In genomic region chr6:24797596-24798216, GRCh38 we compare ENCODE assay signal across 1 cellular context.
TF ChIP-seq lines count a peak whose summit lies in the region.

No MANE protein-coding gene starts in this region.

TF ChIP-seq in IMR-90, 13 proteins besides CTCF, POLR2A, EP300 and RAD21 (continued from another document):
- no peak for TF ChIP-seq ELK1 (IDR thresholded peaks at IDR 0.05; ENCODE audit: borderline replicate concordance, low read depth, low read length)
